In the genomic region with DNA sequence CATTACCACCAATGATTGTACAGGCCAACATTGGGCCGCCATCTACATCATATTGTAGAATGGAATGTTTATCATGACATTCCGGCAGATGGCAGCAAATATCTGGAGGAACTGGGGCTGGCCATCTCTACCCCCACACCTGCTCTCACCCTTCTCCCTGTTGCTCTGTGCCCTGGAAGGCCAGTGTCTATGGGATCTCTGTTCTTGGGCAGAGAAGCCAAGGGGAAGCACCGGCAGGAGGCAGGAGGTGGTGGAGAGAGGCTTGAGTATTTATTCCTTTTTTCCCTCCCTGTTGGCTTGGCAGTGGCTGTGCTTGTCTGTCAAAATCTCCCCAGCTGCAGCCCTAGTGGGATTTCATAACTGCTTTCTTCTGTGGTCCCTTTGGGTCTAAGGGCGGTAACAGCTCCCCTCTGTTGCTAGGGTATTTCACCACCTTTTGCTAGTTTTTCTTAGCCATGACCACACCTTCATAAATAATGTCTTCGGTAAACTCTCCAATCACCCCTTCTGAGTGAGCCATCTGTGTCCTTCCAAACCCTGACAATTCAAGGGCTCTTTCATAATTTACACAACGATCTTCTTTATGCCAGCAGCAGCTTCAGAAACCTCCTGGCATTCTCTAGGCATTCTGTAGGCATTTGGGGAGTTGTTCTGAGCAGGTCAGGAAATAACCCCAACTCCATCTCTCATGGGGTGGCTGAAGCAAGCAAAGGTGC, we compare ENCODE assay signal across 9 cellular contexts.
A peak's percentile ranks its signal among the peaks of the same experiment; 100 is the strongest.
DNase-seq lines count a peak whose midpoint lies in the region; ATAC-seq and TF ChIP-seq lines count a peak whose summit lies in the region.
"Had no signal": no experiment of that assay in that cellular context is flagged by ENCODE, and none has a peak within 500 bp of the region (broad histone marks: within the 10 kb centered on the region; RNA-seq: fewer than 3 reads in every experiment).

No MANE protein-coding gene starts in this region.

- H3K79me2 ChIP-seq in trophoblast cell (ENCODE audit: control insufficient read depth, insufficient read depth, low read length, poor library complexity), result no peaks in the 10 kb centered on the region

- H3K27me3 ChIP-seq in RWPE2 (ENCODE audit: insufficient read depth, poor library complexity, severe bottlenecking) (no peaks in the 10 kb centered on the region), right lobe of liver (no peaks in the 10 kb centered on the region), trophoblast cell (ENCODE audit: insufficient read depth, low read length) (no peaks in the 10 kb centered on the region)

- H3K27ac ChIP-seq in RWPE2 (ENCODE audit: poor library complexity, severe bottlenecking) (no peak overlapping the region), right lobe of liver (no peak overlapping the region), trophoblast cell (ENCODE audit: low read depth, low read length) (no peak overlapping the region)

- H3K4me1 ChIP-seq in RWPE2 (ENCODE audit: insufficient read depth, poor library complexity, severe bottlenecking), result no peaks in the 10 kb centered on the region
- no peaks in the 10 kb centered on the region for H3K4me1 ChIP-seq in right lobe of liver
- no peaks in the 10 kb centered on the region for H3K4me1 ChIP-seq in trophoblast cell (ENCODE audit: control insufficient read depth in 1 of 2, insufficient read depth in 2 of 2, low read length in 2 of 2)

- DNase-seq in DMS153 treated with DMSO at 0.1 percent for 48 hours (lab: John Stamatoyannopoulos, UW; ENCODE audit: unreplicated experiment) (peak; percentile 40), HT-29 (ENCODE audit: low spot score) (peak; percentile 49), RWPE2 (ENCODE audit: low spot score) (no peak), right lobe of liver (no peak), middle frontal gyrus (ENCODE audit: extremely low spot score, low spot score) (no peak), T1000 (lab: John Stamatoyannopoulos, UW) (no peak), trophoblast cell (no peak)

- WGBS in right lobe of liver (ENCODE audit: insufficient coverage, low coverage, low lambda C conversion rate, missing lambda C conversion rate), result 57% methylated on average over 3 of the region's 6 CpGs
- no CpG with 5 or more reads among the region's 6 CpGs for WGBS in trophoblast cell (ENCODE audit: extremely low coverage, insufficient coverage, insufficient read length)

- no peak overlapping the region for H3K23ac ChIP-seq in trophoblast cell (ENCODE audit: low read length)

- ATAC-seq in RWPE2 (ENCODE audit: low read depth) (peak; percentile 62), right lobe of liver (peak in 3 of 4 donors; percentile 25 to 55 (median 47)), GM21367 (IDR thresholded peaks at IDR 0.05; ENCODE audit: unreplicated experiment) (no peak)
- ATAC-seq: mucosa of descending colon had no signal

- no peak overlapping the region for H2BK120ac ChIP-seq in trophoblast cell (ENCODE audit: insufficient read depth, low read length, poor library complexity)

- H4K12ac ChIP-seq in trophoblast cell (ENCODE audit: low read depth, low read length), result no peak overlapping the region

- no peak for TF ChIP-seq POLR2A in right lobe of liver (IDR thresholded peaks at IDR 0.05)

- H2BK5ac ChIP-seq in trophoblast cell (ENCODE audit: low read depth, low read length, poor library complexity), result no peak overlapping the region

- no peak overlapping the region for H3K4ac ChIP-seq in trophoblast cell (ENCODE audit: low read depth, low read length)

- H3K14ac ChIP-seq in trophoblast cell (ENCODE audit: low read length), result no peak overlapping the region

- no peak overlapping the region for H3K9ac ChIP-seq in trophoblast cell (ENCODE audit: low read length)

- no peak overlapping the region for H3K18ac ChIP-seq in trophoblast cell (ENCODE audit: low read length)

- H4K8ac ChIP-seq in trophoblast cell (ENCODE audit: low read depth, low read length), result no peak overlapping the region

- no peak overlapping the region for H2AFZ ChIP-seq in trophoblast cell (ENCODE audit: insufficient read depth, low read length, poor library complexity)

- no peak overlapping the region for H2BK12ac ChIP-seq in trophoblast cell (ENCODE audit: low read length)

- H3K4me3 ChIP-seq in RWPE2 (ENCODE audit: severe bottlenecking), result no peak overlapping the region
- H3K4me3 ChIP-seq in right lobe of liver, result no peak overlapping the region
- H3K4me3 ChIP-seq in trophoblast cell (ENCODE audit: low read depth, low read length), result no peak overlapping the region
- H3K4me3 ChIP-seq: mucosa of descending colon had no signal

- H3K4me2 ChIP-seq in trophoblast cell (ENCODE audit: low read length), result no peak overlapping the region

- no peak overlapping the region for H2AK5ac ChIP-seq in trophoblast cell (ENCODE audit: low read length)

- H4K91ac ChIP-seq in trophoblast cell (ENCODE audit: low read depth, low read length), result no peak overlapping the region

- H3K36me3 ChIP-seq in RWPE2 (ENCODE audit: low read depth) (no peaks in the 10 kb centered on the region), right lobe of liver (no peaks in the 10 kb centered on the region), trophoblast cell (ENCODE audit: control insufficient read depth in 1 of 2, insufficient read depth in 2 of 2, low read length in 2 of 2) (no peaks in the 10 kb centered on the region)

- H3K79me1 ChIP-seq in trophoblast cell (ENCODE audit: low read length), result no peaks in the 10 kb centered on the region

- TF ChIP-seq CTCF in RWPE2 (IDR thresholded peaks at IDR 0.05; ENCODE audit: poor library complexity, severe bottlenecking) (peak; percentile 47), right lobe of liver (IDR thresholded peaks at IDR 0.05) (peak in 1 of 4 donors; percentile 25)

- intact Hi-C loops in right lobe of liver (cut with DNase I), result no loop called here

- H3K9me3 ChIP-seq in RWPE2 (ENCODE audit: severe bottlenecking) (no peaks in the 10 kb centered on the region), right lobe of liver (no peaks in the 10 kb centered on the region), trophoblast cell (ENCODE audit: insufficient read depth, low read depth, low read length) (peaks cover 2% of the 10 kb centered on the region)

Comparison
In these comparisons a context has a peak if more than half of its experiments do, and no peak if none do; other contexts are left out.
1. DNase-seq: peak in DMS153 treated with DMSO at 0.1 percent for 48 hours (single experiment) and HT-29 (single experiment); none in RWPE2 (single experiment), right lobe of liver (0 of 3), middle frontal gyrus (single experiment), T1000 (single experiment) and trophoblast cell (0 of 2).